ENCODE assay signal across 21 cellular contexts in the genomic region with DNA sequence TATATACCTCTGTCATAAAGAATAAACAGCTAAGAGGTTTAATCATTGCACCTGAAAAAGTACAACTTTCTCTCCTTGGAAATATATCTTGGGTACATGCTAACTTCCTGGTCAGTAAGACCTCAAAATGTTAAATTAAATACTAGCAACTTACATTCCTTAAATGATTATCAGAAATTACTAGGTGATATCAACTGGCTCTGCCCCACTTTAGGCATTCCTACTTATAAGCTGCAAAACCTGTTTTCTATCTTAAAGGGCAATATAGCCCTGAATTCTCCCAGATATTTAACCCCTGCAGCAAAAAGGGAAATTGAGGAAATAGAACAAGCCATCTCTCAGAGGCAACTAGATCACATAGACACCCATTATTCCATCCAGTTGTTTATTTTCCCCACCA. TPM values are rescaled to one million over a fixed set of nuclear protein-coding genes. Genes with fewer than 3 reads are reported as not detected.
DNase-seq lines count a peak whose midpoint lies in the region; ATAC-seq, FAIRE-seq and TF ChIP-seq lines count a peak whose summit lies in the region.
"Had no signal": no experiment of that assay in that cellular context is flagged by ENCODE, and none has a peak within 500 bp of the region (broad histone marks: within the 10 kb centered on the region; RNA-seq: fewer than 3 reads in every experiment).

No MANE protein-coding gene starts in this region.

- no peak overlapping the region for H2AFZ ChIP-seq in H1 (ENCODE audit: low read length)

- no peak for TF ChIP-seq RAD21 in H1 (IDR thresholded peaks at IDR 0.05 in 1 of 2, conservative IDR thresholded peaks at IDR 0.05 in 1 of 2; ENCODE audit: low read depth in 2 of 2, low read length in 2 of 2)

- H2BK20ac ChIP-seq in H1 (ENCODE audit: low read length): no peak overlapping the region

- H3K4me1 ChIP-seq in Caco-2 (peaks cover 13% of the 10 kb centered on the region), HUES48 (ENCODE audit: control insufficient read depth, insufficient read depth, low read length) (peaks cover 21% of the 10 kb centered on the region), H1 (replicated peaks in 1 of 4; ENCODE audit: control insufficient read depth in 3 of 4, insufficient read depth in 4 of 4, low read length in 3 of 4) (peaks cover 6 to 8% (median 6%) of the 10 kb centered on the region in 4 experiments; a peak in 4 of 7 replicates), gastroesophageal sphincter (no peaks in the 10 kb centered on the region)

- no peaks in the 10 kb centered on the region for H3K79me2 ChIP-seq in H1 (ENCODE audit: control insufficient read depth in 1 of 2, insufficient read depth in 2 of 2, low read length in 2 of 2)

- H3K36me3 Mint-ChIP-seq in Caco-2 (ENCODE audit: insufficient read depth, unreplicated experiment): peaks cover 12% of the 10 kb centered on the region
- no peaks in the 10 kb centered on the region for H3K36me3 Mint-ChIP-seq in progenitor cell of endocrine pancreas (ENCODE audit: insufficient read depth)
- H3K36me3 Mint-ChIP-seq: CD8-positive, alpha-beta T cell had no signal

- H3K27me3 Mint-ChIP-seq in Caco-2 (ENCODE audit: insufficient read depth, unreplicated experiment) (no peaks in the 10 kb centered on the region), progenitor cell of endocrine pancreas (peaks cover 17% of the 10 kb centered on the region)
- H3K27me3 Mint-ChIP-seq: B cell had no signal

- FAIRE-seq in H1 (lab: Jason Lieb, UNC): no peak
- FAIRE-seq: D721Med, G401.6, GM12891, GM19239, H54 had no signal

- no peak overlapping the region for H2BK12ac ChIP-seq in H1 (ENCODE audit: low read depth, low read length)

- H3K18ac ChIP-seq in H1 (ENCODE audit: extremely low read depth, low read length): no peak overlapping the region

- H3K4me3 ChIP-seq in Caco-2 (ENCODE audit: low read depth, low read length) (no peak overlapping the region), HUES48 (ENCODE audit: low read depth, low read length) (no peak overlapping the region), H1 (ENCODE audit: extremely low read depth in 1 of 4, insufficient read depth in 2 of 4, low read depth in 3 of 4, low read length in 4 of 4) (peak overlapping the region in 1 of 4 experiments; percentile 21; a peak in 1 of 8 replicates), gastroesophageal sphincter (no peak overlapping the region)
- H3K4me3 ChIP-seq: BLaER1 treated with 17β-estradiol and CSF1 and Interleukin-3, amounts not matched to agents 10 nM and 100 nM had no signal

- no peak overlapping the region for H4K8ac ChIP-seq in H1 (ENCODE audit: extremely low read depth, insufficient read depth, low read length)

- H3K9ac ChIP-seq in HUES48 (ENCODE audit: low read depth, low read length) (no peak overlapping the region), H1 (replicated peaks in 1 of 4; ENCODE audit: extremely low read depth in 1 of 4, low read depth in 3 of 4, low read length in 3 of 4) (no peak overlapping the region)
- H3K9ac ChIP-seq: BLaER1 treated with 17β-estradiol and CSF1 and Interleukin-3, amounts not matched to agents 10 nM and 100 nM had no signal

- peak in 1 of 2 experiments; percentile 11 for DNase-seq in Caco-2
- DNase-seq in H1 (ENCODE audit: low read depth in 1 of 2, low spot score in 2 of 2): no peak
- no peak for DNase-seq in progenitor cell of endocrine pancreas (ENCODE audit: low spot score, unreplicated experiment)
- DNase-seq in stimulated activated CD4-positive, alpha-beta T cell treated with anti-CD3 and anti-CD28 coated beads, Interleukin-15, amount 100 ng/mL, for 24 hours: no peak
- no peak for DNase-seq in Ammon's horn (ENCODE audit: low spot score)
- DNase-seq: 8988T; CD8-positive, alpha-beta T cell; HCEC 1CT had no signal

- H3K36me3 ChIP-seq in Caco-2 (ENCODE audit: control insufficient read depth, insufficient read depth, low read length): no peaks in the 10 kb centered on the region
- H3K36me3 ChIP-seq in HUES48 (ENCODE audit: control insufficient read depth, insufficient read depth, low read length): no peaks in the 10 kb centered on the region
- no peaks in the 10 kb centered on the region for H3K36me3 ChIP-seq in H1 (ENCODE audit: control insufficient read depth in 2 of 4, insufficient read depth in 4 of 4, low read length in 3 of 4)
- H3K36me3 ChIP-seq in gastroesophageal sphincter: no peaks in the 10 kb centered on the region

- CTCF ChIA-PET in Caco-2 (lab: Charles Lee) (no interaction called here), H1 (lab: Charles Lee; ENCODE audit: partially characterized antibody) (interaction anchor here (1.0 to 6.4 kb wide), 6 partner anchors 12 to 34 kb away, joined by 3 to 38 read pairs (median 4); a partner anchor contains a TSS)

- no peak overlapping the region for H4K5ac ChIP-seq in H1 (ENCODE audit: insufficient read length, low read depth, low read length)

- no peak overlapping the region for H2BK5ac ChIP-seq in H1 (ENCODE audit: low read depth, low read length)

- H3K27me3 ChIP-seq in Caco-2 (replicated peaks; ENCODE audit: control insufficient read depth, insufficient read depth, low read length) (no peaks in the 10 kb centered on the region), HUES48 (ENCODE audit: control insufficient read depth, insufficient read depth, low read length) (no peaks in the 10 kb centered on the region), H1 (replicated peaks in 1 of 4; ENCODE audit: control insufficient read depth in 3 of 4, extremely low read depth in 1 of 4, insufficient read depth in 3 of 4, low read length in 3 of 4) (no peaks in the 10 kb centered on the region), gastroesophageal sphincter (peaks cover 27% of the 10 kb centered on the region)
- H3K27me3 ChIP-seq: BLaER1 treated with 17β-estradiol and CSF1 and Interleukin-3, amounts not matched to agents 10 nM and 100 nM had no signal

- H3K27ac Mint-ChIP-seq in Caco-2 (ENCODE audit: unreplicated experiment): peak overlapping the region; percentile 90
- H3K27ac Mint-ChIP-seq in progenitor cell of endocrine pancreas: peak overlapping the region; percentile 70
- H3K27ac Mint-ChIP-seq: B cell; CD8-positive, alpha-beta T cell had no signal

- no peak for ATAC-seq in HG02678 (IDR thresholded peaks at IDR 0.05; ENCODE audit: unreplicated experiment)
- ATAC-seq in gastroesophageal sphincter: no peak
- ATAC-seq: CD8-positive, alpha-beta T cell had no signal

- no TSS peak for BruUV-seq in Caco-2 (replicated peaks; lab: Mats Ljungman, UMichigan)

- no peak overlapping the region for H3K23ac ChIP-seq in H1 (ENCODE audit: insufficient read length)

- H3K4me1 Mint-ChIP-seq in Caco-2 (ENCODE audit: low read depth, unreplicated experiment) (peaks cover 8% of the 10 kb centered on the region), progenitor cell of endocrine pancreas (ENCODE audit: low read depth) (peaks cover 28% of the 10 kb centered on the region)

- no peaks in the 10 kb centered on the region for H4K20me1 ChIP-seq in H1 (replicated peaks in 1 of 2; ENCODE audit: control insufficient read depth in 1 of 2, insufficient read depth in 2 of 2, low read length in 2 of 2)
- H4K20me1 ChIP-seq: BLaER1 treated with 17β-estradiol and CSF1 and Interleukin-3, amounts not matched to agents 10 nM and 100 nM had no signal

- no peaks in the 10 kb centered on the region for H3K23me2 ChIP-seq in H1 (ENCODE audit: low read depth, low read length)

- no peak overlapping the region for H3K14ac ChIP-seq in H1 (ENCODE audit: insufficient read length)

- H3K9me3 ChIP-seq in Caco-2: 0 out of 2 replicates have a peak, but pooled peaks cover 4% of the 10 kb centered on the region
- H3K9me3 ChIP-seq in HUES48 (ENCODE audit: control insufficient read depth, insufficient read depth, low read length): 0 out of 2 replicates have a peak, but pooled peaks cover 7% of the 10 kb centered on the region
- H3K9me3 ChIP-seq in H1 (ENCODE audit: insufficient read depth in 2 of 2, low read depth in 1 of 2, low read length in 1 of 2): peaks cover 0 to 8% of the 10 kb centered on the region in 2 experiments; a peak in 2 of 4 replicates
- H3K9me3 ChIP-seq in gastroesophageal sphincter: no peaks in the 10 kb centered on the region

- TF ChIP-seq CTCF in Caco-2 (IDR thresholded peaks at IDR 0.05; ENCODE audit: insufficient read depth in 1 of 2, low read depth in 1 of 2, low read length in 1 of 2, severe bottlenecking in 1 of 2, unreplicated experiment in 1 of 2) (no peak), H1 (IDR thresholded peaks at IDR 0.05; ENCODE audit: control extremely low read depth in 1 of 3, insufficient read depth in 1 of 3, low read depth in 1 of 3, low read length in 3 of 3) (no peak), progenitor cell of endocrine pancreas (IDR thresholded peaks at IDR 0.05; ENCODE audit: unreplicated experiment) (no peak), gastroesophageal sphincter (IDR thresholded peaks at IDR 0.05) (no peak)

- TF ChIP-seq POLR2A in H1 (IDR thresholded peaks at IDR 0.05; ENCODE audit: control extremely low read depth in 1 of 2, low read depth in 2 of 2, low read length in 2 of 2) (no peak), gastroesophageal sphincter (IDR thresholded peaks at IDR 0.05) (no peak)

- POLR2A ChIA-PET in Caco-2 (lab: Charles Lee): interaction anchor here (0.7 to 1.0 kb wide), 3 partner anchors 81 to 199 kb away, joined by 3 to 9 read pairs (median 3); no protein-coding TSS in a partner anchor
- POLR2A ChIA-PET in H1 (lab: Charles Lee; ENCODE audit: partially characterized antibody): interaction anchor here (1.9 kb wide), 1 partner anchor 64 kb away, joined by 6 read pairs; no protein-coding TSS in a partner anchor

- no peak overlapping the region for H3K56ac ChIP-seq in H1 (replicated peaks; ENCODE audit: insufficient read length, low read depth, low read length)

- no peaks in the 10 kb centered on the region for H3K79me1 ChIP-seq in H1 (ENCODE audit: low read depth, low read length)

- H4K91ac ChIP-seq in H1 (replicated peaks; ENCODE audit: insufficient read length, low read length): no peak overlapping the region

- H2BK15ac ChIP-seq in H1 (ENCODE audit: low read length): no peak overlapping the region

- peak overlapping the region; percentile 49 for H3K4me3 Mint-ChIP-seq in Caco-2 (ENCODE audit: unreplicated experiment)
- no peak overlapping the region for H3K4me3 Mint-ChIP-seq in progenitor cell of endocrine pancreas (ENCODE audit: low read depth)
- H3K4me3 Mint-ChIP-seq: B cell; CD8-positive, alpha-beta T cell had no signal

- H3K4me2 ChIP-seq in H1 (ENCODE audit: insufficient read depth in 1 of 2, low read depth in 2 of 2, low read length in 2 of 2): no peak overlapping the region
- H3K4me2 ChIP-seq: BLaER1 treated with 17β-estradiol and CSF1 and Interleukin-3, amounts not matched to agents 10 nM and 100 nM had no signal

- H3K9me3 Mint-ChIP-seq in Caco-2 (ENCODE audit: unreplicated experiment) (peaks cover 22% of the 10 kb centered on the region), progenitor cell of endocrine pancreas (ENCODE audit: low read depth) (no peaks in the 10 kb centered on the region)
- H3K9me3 Mint-ChIP-seq: CD8-positive, alpha-beta T cell had no signal

- intact Hi-C loops in Caco-2 (cut with micrococcal nuclease; ENCODE audit: unreplicated experiment): no loop called here

- no peak overlapping the region for H2BK120ac ChIP-seq in H1 (replicated peaks; ENCODE audit: low read depth, low read length)

- H2AK5ac ChIP-seq in H1 (ENCODE audit: low read depth, low read length): no peak overlapping the region

- H3K27ac ChIP-seq in HUES48 (ENCODE audit: low read depth, low read length) (peak overlapping the region; percentile 55), H1 (ENCODE audit: low read depth, low read length) (no peak overlapping the region), gastroesophageal sphincter (no peak overlapping the region)
- H3K27ac ChIP-seq: BLaER1 treated with 17β-estradiol and CSF1 and Interleukin-3, amounts not matched to agents 10 nM and 100 nM; HL-60 had no signal

- TF ChIP-seq EP300 in H1 (IDR thresholded peaks at IDR 0.05; ENCODE audit: borderline replicate concordance in 1 of 2, low read depth in 2 of 2, low read length in 2 of 2) (no peak), gastroesophageal sphincter (IDR thresholded peaks at IDR 0.05) (no peak)

- H3K4ac ChIP-seq in H1 (replicated peaks; ENCODE audit: insufficient read length, low read depth, low read length): peak overlapping the region; percentile 38

RNA-seq across cellular contexts. Expression of a gene that starts 20.8 kb away (rescaled TPM):
- total RNA-seq in Caco-2 (2022) (not detected in 2 replicates), progenitor cell of endocrine pancreas (0.89 and 1.8 TPM in 2 replicates), gastroesophageal sphincter (100 to 1,000 TPM in 1 of 4 donors, 10 to 100 TPM in 3; 20.2 to 125 (median 45.4) TPM)
- 6.2 and 6.8 TPM in 2 replicates for total RNA-seq in H1 (2021; fragmentation: NEBNext Ultra II Directional; extraction: Animal tissue kit (Norgen Biotek cat#: 25700))
- polyA plus RNA-seq in H1 (2011; rRNA removed): 8.4 and 13.1 TPM in 2 replicates
- polyA plus RNA-seq in H1 (2011; cell fraction: cytosol; rRNA removed): 6.7 TPM
- 5.8 TPM for polyA plus RNA-seq in H1 (2011; cell fraction: nucleus; rRNA removed)
- polyA plus RNA-seq in H1 (2012, experiment 1 of 2): 7.1 to 9.1 TPM (median 7.7 TPM) in 4 replicates
- 6.4 TPM for polyA plus RNA-seq in H1 (2012, experiment 2 of 2)
- 8.5 TPM for polyA plus RNA-seq in H1 (2013, experiment 1 of 2)
- 8.4 TPM for polyA plus RNA-seq in H1 (2013, experiment 2 of 2)
- 5.5 and 5.8 TPM in 2 replicates for polyA minus RNA-seq in H1 (2011; rRNA and poly(A)+ RNA removed)
- 4.3 TPM for polyA minus RNA-seq in H1 (2011; cell fraction: cytosol; rRNA and poly(A)+ RNA removed)
- 2.4 TPM for polyA minus RNA-seq in H1 (2011; cell fraction: nucleus; rRNA and poly(A)+ RNA removed)

RNA-seq across cellular contexts. Expression of a gene that starts 23.2 kb away (rescaled TPM):
- not detected in 2 replicates for total RNA-seq in Caco-2 (2022)
- 32.3 and 37.8 TPM in 2 replicates for total RNA-seq in H1 (2021; fragmentation: NEBNext Ultra II Directional; extraction: Animal tissue kit (Norgen Biotek cat#: 25700))
- polyA plus RNA-seq in H1 (2011; rRNA removed): 58.8 and 62.8 TPM in 2 replicates
- polyA plus RNA-seq in H1 (2011; cell fraction: cytosol; rRNA removed): 81.9 TPM
- 41.7 TPM for polyA plus RNA-seq in H1 (2011; cell fraction: nucleus; rRNA removed)
- polyA plus RNA-seq in H1 (2012, experiment 1 of 2): 46.1 to 60.1 TPM (median 55.5 TPM) in 4 replicates
- 46.2 TPM for polyA plus RNA-seq in H1 (2012, experiment 2 of 2)
- polyA plus RNA-seq in H1 (2013, experiment 1 of 2): 35.2 TPM
- 34.9 TPM for polyA plus RNA-seq in H1 (2013, experiment 2 of 2)
- 32.8 and 39.3 TPM in 2 replicates for polyA minus RNA-seq in H1 (2011; rRNA and poly(A)+ RNA removed)
- 15.7 TPM for polyA minus RNA-seq in H1 (2011; cell fraction: cytosol; rRNA and poly(A)+ RNA removed)
- 13.9 TPM for polyA minus RNA-seq in H1 (2011; cell fraction: nucleus; rRNA and poly(A)+ RNA removed)
- total RNA-seq in progenitor cell of endocrine pancreas: 13.5 and 17.9 TPM in 2 replicates
- 10 to 100 TPM; 32.1 to 86.3 (median 66.9) TPM for total RNA-seq in gastroesophageal sphincter

RNA-seq across cellular contexts. Expression of a gene that starts 43.2 kb away (rescaled TPM):
- total RNA-seq in Caco-2 (2022) (not detected in 2 replicates), progenitor cell of endocrine pancreas (4.1 and 5.6 TPM in 2 replicates), gastroesophageal sphincter (1 to 10 TPM; 1.1 to 4.4 (median 1.8) TPM)
- 23.7 TPM in 2 replicates for total RNA-seq in H1 (2021; fragmentation: NEBNext Ultra II Directional; extraction: Animal tissue kit (Norgen Biotek cat#: 25700))
- 89.0 and 120 TPM in 2 replicates for polyA plus RNA-seq in H1 (2011; rRNA removed)
- 55.7 TPM for polyA plus RNA-seq in H1 (2011; cell fraction: cytosol; rRNA removed)
- polyA plus RNA-seq in H1 (2011; cell fraction: nucleus; rRNA removed): 127 TPM
- 30.8 to 37.5 TPM (median 34.1 TPM) in 4 replicates for polyA plus RNA-seq in H1 (2012, experiment 1 of 2)
- 56.4 TPM for polyA plus RNA-seq in H1 (2012, experiment 2 of 2)
- polyA plus RNA-seq in H1 (2013, experiment 1 of 2): 32.5 TPM
- polyA plus RNA-seq in H1 (2013, experiment 2 of 2): 36.8 TPM
- polyA minus RNA-seq in H1 (2011; rRNA and poly(A)+ RNA removed): 73.5 and 94.6 TPM in 2 replicates
- polyA minus RNA-seq in H1 (2011; cell fraction: cytosol; rRNA and poly(A)+ RNA removed): 28.8 TPM
- polyA minus RNA-seq in H1 (2011; cell fraction: nucleus; rRNA and poly(A)+ RNA removed): 40.2 TPM
- total RNA-seq: HT1080 had no signal
- polyA plus RNA-seq: AG04450 had no signal
